ENCODE assay signal across 22 cellular contexts in genomic region chr13:79306650-79307049, GRCh38.
"Had no signal": no experiment of that assay in that cellular context is flagged by ENCODE, and none has a peak within 500 bp of the region (broad histone marks: within the 10 kb centered on the region; RNA-seq: fewer than 3 reads in every experiment).

No MANE protein-coding gene starts in this region.

- H3K9ac ChIP-seq: SK-N-SH had no signal

- ATAC-seq: T-cell had no signal

- H3K27ac ChIP-seq: RWPE1 had no signal

- DNase-seq: KBM-7, MV-4-11, NCI-H1048, NCI-H1105, NCI-H1417 treated with DMSO at 0.1 percent for 48 hours, NCI-H146, NCI-H1694 treated with DMSO at 0.1 percent for 48 hours, NCI-H1930, NCI-H2081, NCI-H2107, NCI-H2171 treated with DMSO at 0.1 percent for 48 hours, NCI-H345, NCI-H446 treated with DMSO at 0.1 percent for 48 hours, NCI-H510A treated with DMSO at 0.1 percent for 48 hours, NCI-H526, NCI-H82, PC-3, SHP77, SK-N-SH, SW 1271, T-cell had no signal

- H3K27ac Mint-ChIP-seq: T-cell had no signal

- H3K4me1 Mint-ChIP-seq: T-cell had no signal

- H3K36me3 Mint-ChIP-seq: T-cell had no signal

- H3K9me3 ChIP-seq: SK-N-SH had no signal

- H3K4me2 ChIP-seq: SK-N-SH had no signal

- H3K4me3 Mint-ChIP-seq: T-cell had no signal
